In genomic region chr5:96189987-96190386, GRCh38 we compare ENCODE assay signal across 20 cellular contexts.
DNase-seq lines count a peak whose midpoint lies in the region; ATAC-seq, FAIRE-seq and TF ChIP-seq lines count a peak whose summit lies in the region.
"Had no signal": no experiment of that assay in that cellular context is flagged by ENCODE, and none has a peak within 500 bp of the region (broad histone marks: within the 10 kb centered on the region; RNA-seq: fewer than 3 reads in every experiment).

No MANE protein-coding gene starts in this region.

- H3K4me3 Mint-ChIP-seq in GM23338, result no peak overlapping the region
- no peak overlapping the region for H3K4me3 Mint-ChIP-seq in WTC11
- no peak overlapping the region for H3K4me3 Mint-ChIP-seq in activated naive CD8-positive, alpha-beta T cell treated with anti-CD3 and anti-CD28 coated beads for 36 hours
- H3K4me3 Mint-ChIP-seq: CD8-positive, alpha-beta T cell; HFFc6 had no signal

- H2BK15ac ChIP-seq in mesendoderm (replicated peaks; ENCODE audit: low read depth), result peak overlapping the region; percentile 19

- no peak overlapping the region for H3K27ac ChIP-seq in GM23338 (ENCODE audit: low read depth)
- no peak overlapping the region for H3K27ac ChIP-seq in mesendoderm (ENCODE audit: low read depth, low read length)
- H3K27ac ChIP-seq: BLaER1 had no signal

- no peaks in the 10 kb centered on the region for H3K36me3 ChIP-seq in GM23338 (ENCODE audit: insufficient read depth)
- H3K36me3 ChIP-seq in mesendoderm (ENCODE audit: control insufficient read depth, insufficient read depth, low read length), result no peaks in the 10 kb centered on the region
- H3K36me3 ChIP-seq: BLaER1 had no signal

- H3K4me3 ChIP-seq in GM23338 (no peak overlapping the region), mesendoderm (ENCODE audit: low read length) (no peak overlapping the region)
- H3K4me3 ChIP-seq: BLaER1 had no signal

- H3K4me1 ChIP-seq in GM23338 (ENCODE audit: insufficient read depth) (no peaks in the 10 kb centered on the region; the same call in 1 of the 2 replicates), mesendoderm (ENCODE audit: control insufficient read depth, low read depth, low read length) (peaks cover 2% of the 10 kb centered on the region)
- H3K4me1 ChIP-seq: BLaER1 had no signal

- no peaks in the 10 kb centered on the region for H3K27me3 ChIP-seq in GM23338 (ENCODE audit: insufficient read depth)
- no peaks in the 10 kb centered on the region for H3K27me3 ChIP-seq in mesendoderm (ENCODE audit: insufficient read depth, low read length, poor library complexity)
- H3K27me3 ChIP-seq: BLaER1 had no signal

- H3K4me1 Mint-ChIP-seq in GM23338 (peaks cover 15% of the 10 kb centered on the region), WTC11 (peaks cover 14% of the 10 kb centered on the region)
- H3K4me1 Mint-ChIP-seq in activated naive CD8-positive, alpha-beta T cell treated with anti-CD3 and anti-CD28 coated beads for 36 hours, result peaks cover 2% of the 10 kb centered on the region

- H3K18ac ChIP-seq in mesendoderm (ENCODE audit: low read length), result peak overlapping the region; percentile 3

- no peak overlapping the region for H3K23ac ChIP-seq in mesendoderm (ENCODE audit: low read length)

- peak overlapping the region; percentile 68 for H3K56ac ChIP-seq in mesendoderm (ENCODE audit: low read length)

- H3K9me2 ChIP-seq in GM23338 (ENCODE audit: insufficient read depth), result 0 out of 2 replicates have a peak, but pooled peaks cover 2% of the 10 kb centered on the region

- H3K27ac Mint-ChIP-seq in GM23338 (peak overlapping the region; percentile 47), WTC11 (no peak overlapping the region)
- H3K27ac Mint-ChIP-seq in activated naive CD8-positive, alpha-beta T cell treated with anti-CD3 and anti-CD28 coated beads for 36 hours, result no peak overlapping the region
- H3K27ac Mint-ChIP-seq: CD8-positive, alpha-beta T cell; HFFc6 had no signal

- no peak for FAIRE-seq in GM12891 (lab: Jason Lieb, UNC)
- FAIRE-seq: G401.6, GM12892, GM18507, HepG2 had no signal

- 0 out of 2 replicates have a peak overlapping the region, but pooled peaks have one; percentile 12 for H2AFZ ChIP-seq in GM23338

- H3K4me2 ChIP-seq in GM23338 (no peak overlapping the region), mesendoderm (ENCODE audit: low read length) (no peak overlapping the region)
- H3K4me2 ChIP-seq: BLaER1 had no signal

- no peak for TF ChIP-seq POLR2A in GM12891 (IDR thresholded peaks at IDR 0.05; ENCODE audit: low read depth, low read length)

- peaks cover 2% of the 10 kb centered on the region for H3K27me3 Mint-ChIP-seq in GM23338 (ENCODE audit: insufficient read depth, low read depth, poor library complexity)
- no peaks in the 10 kb centered on the region for H3K27me3 Mint-ChIP-seq in WTC11 (ENCODE audit: low read depth)
- peaks cover 21% of the 10 kb centered on the region for H3K27me3 Mint-ChIP-seq in activated naive CD8-positive, alpha-beta T cell treated with anti-CD3 and anti-CD28 coated beads for 36 hours

- H3K9me3 Mint-ChIP-seq in GM23338 (no peaks in the 10 kb centered on the region; the same call in 2 of the 3 replicates), WTC11 (peaks cover 4% of the 10 kb centered on the region)
- H3K9me3 Mint-ChIP-seq in activated naive CD8-positive, alpha-beta T cell treated with anti-CD3 and anti-CD28 coated beads for 36 hours, result peaks cover 10% of the 10 kb centered on the region

- POLR2A ChIA-PET in WTC11 (lab: Charles Lee), result no interaction called here

- CTCF ChIA-PET in WTC11 (lab: Charles Lee), result no interaction called here

- no peak for DNase-seq in GM23338 (ENCODE audit: low spot score)
- DNase-seq in WTC11 (ENCODE audit: low spot score), result no peak
- DNase-seq in mesendoderm, result peak; percentile 46
- DNase-seq in activated naive CD8-positive, alpha-beta T cell treated with anti-CD3 and anti-CD28 coated beads for 36 hours, result no peak
- no peak for DNase-seq in GM12891 (ENCODE audit: insufficient read length, low spot score)
- DNase-seq in NCI-H1105 treated with DMSO at 0.1 percent for 48 hours (lab: John Stamatoyannopoulos, UW), result no peak
- no peak for DNase-seq in NCI-H1930 (lab: John Stamatoyannopoulos, UW)
- DNase-seq: 8988T; CD8-positive, alpha-beta T cell; COR-L47; DMS 273 treated with DMSO at 0.1 percent for 48 hours; DMS53; HFFc6; KG1 had no signal

- H3K79me1 ChIP-seq in mesendoderm (ENCODE audit: low read length), result no peaks in the 10 kb centered on the region

- H4K20me1 ChIP-seq in GM23338 (replicated peaks; ENCODE audit: insufficient read depth), result no peaks in the 10 kb centered on the region
- H4K20me1 ChIP-seq: BLaER1 had no signal

- H3K4ac ChIP-seq in mesendoderm (ENCODE audit: low read depth, low read length), result no peak overlapping the region

- ATAC-seq in GM23338 (peak; percentile 57), WTC11 (peak; percentile 69)
- ATAC-seq: CD8-positive, alpha-beta T cell; HCT116; HepG2 had no signal

- peak overlapping the region; percentile 86 for H2BK5ac ChIP-seq in mesendoderm (ENCODE audit: low read length)

- no peaks in the 10 kb centered on the region for H3F3A ChIP-seq in GM23338 (replicated peaks; ENCODE audit: low read depth)

- no peak overlapping the region for H4K8ac ChIP-seq in mesendoderm (ENCODE audit: low read depth, low read length)

- H3K36me3 Mint-ChIP-seq in GM23338 (ENCODE audit: low read depth), result no peaks in the 10 kb centered on the region
- H3K36me3 Mint-ChIP-seq in WTC11, result no peaks in the 10 kb centered on the region
- no peaks in the 10 kb centered on the region for H3K36me3 Mint-ChIP-seq in activated naive CD8-positive, alpha-beta T cell treated with anti-CD3 and anti-CD28 coated beads for 36 hours
- H3K36me3 Mint-ChIP-seq: CD8-positive, alpha-beta T cell had no signal

- TF ChIP-seq CTCF in GM23338 (conservative IDR thresholded peaks at IDR 0.05; ENCODE audit: low read depth in 2 of 2), result no peak
- TF ChIP-seq CTCF in WTC11 (IDR thresholded peaks at IDR 0.05), result no peak

- no peak overlapping the region for H2AK5ac ChIP-seq in mesendoderm (ENCODE audit: low read length)

- no peak overlapping the region for H4K5ac ChIP-seq in mesendoderm (ENCODE audit: low read length)

- WGBS in mesendoderm (ENCODE audit: extremely low coverage, insufficient coverage, low lambda C conversion rate), result no CpG with 5 or more reads among the region's 1 CpG

- H3K79me2 ChIP-seq in GM23338 (replicated peaks; ENCODE audit: insufficient read depth) (no peaks in the 10 kb centered on the region), mesendoderm (ENCODE audit: control insufficient read depth, insufficient read depth, low read length) (no peaks in the 10 kb centered on the region)

- H3K9ac ChIP-seq in mesendoderm (ENCODE audit: low read length), result peak overlapping the region; percentile 1
- H3K9ac ChIP-seq: BLaER1 had no signal

- no peak overlapping the region for H2BK120ac ChIP-seq in mesendoderm (ENCODE audit: low read depth, low read length)

TF ChIP-seq in GM23338, 12 proteins besides CTCF, POLR2A, EP300 and RAD21 (continues in another document):
- no peak for TF ChIP-seq ZNF331 (CRISPR knock-in tag; IDR thresholded peaks at IDR 0.05; ENCODE audit: low read depth)
- TF ChIP-seq CREB1 (CRISPR knock-in tag; IDR thresholded peaks at IDR 0.05; ENCODE audit: low read depth), result no peak
- TF ChIP-seq NANOG (IDR thresholded peaks at IDR 0.05; ENCODE audit: borderline replicate concordance), result no peak
- TF ChIP-seq ZNF114 (CRISPR knock-in tag; IDR thresholded peaks at IDR 0.05), result no peak
- TF ChIP-seq POLR2AphosphoS5 (IDR thresholded peaks at IDR 0.05; ENCODE audit: low read depth), result no peak
- no peak for TF ChIP-seq EZH2 (IDR thresholded peaks at IDR 0.05; ENCODE audit: low read depth, unreplicated experiment)

TF ChIP-seq in WTC11, 78 proteins besides CTCF, POLR2A, EP300 and RAD21:
- no peak for TF ChIP-seq TEAD4 (CRISPR knock-in tag; IDR thresholded peaks at IDR 0.05)
- no peak for TF ChIP-seq ZNF121 (CRISPR knock-in tag; IDR thresholded peaks at IDR 0.05)
- TF ChIP-seq IRF2 (CRISPR knock-in tag; IDR thresholded peaks at IDR 0.05; ENCODE audit: borderline replicate concordance, low read depth), result no peak
- no peak for TF ChIP-seq SP1 (CRISPR knock-in tag; conservative IDR thresholded peaks at IDR 0.05)

TF ChIP-seq in GM12891, 5 proteins besides CTCF, POLR2A, EP300 and RAD21:
- TF ChIP-seq POLR2AphosphoS5 (IDR thresholded peaks at IDR 0.05; ENCODE audit: low read depth, low read length) (no peak), PAX5 (IDR thresholded peaks at IDR 0.05; ENCODE audit: insufficient read depth, low read length, severe bottlenecking) (no peak), TAF1 (IDR thresholded peaks at IDR 0.05; ENCODE audit: low read depth, low read length) (no peak), SPI1 (IDR thresholded peaks at IDR 0.05; ENCODE audit: low read depth, low read length) (no peak), POU2F2 (IDR thresholded peaks at IDR 0.05; ENCODE audit: low read depth, low read length) (no peak)
